Comparison of ENCODE assay signal across 1 cellular context in the genomic region with DNA sequence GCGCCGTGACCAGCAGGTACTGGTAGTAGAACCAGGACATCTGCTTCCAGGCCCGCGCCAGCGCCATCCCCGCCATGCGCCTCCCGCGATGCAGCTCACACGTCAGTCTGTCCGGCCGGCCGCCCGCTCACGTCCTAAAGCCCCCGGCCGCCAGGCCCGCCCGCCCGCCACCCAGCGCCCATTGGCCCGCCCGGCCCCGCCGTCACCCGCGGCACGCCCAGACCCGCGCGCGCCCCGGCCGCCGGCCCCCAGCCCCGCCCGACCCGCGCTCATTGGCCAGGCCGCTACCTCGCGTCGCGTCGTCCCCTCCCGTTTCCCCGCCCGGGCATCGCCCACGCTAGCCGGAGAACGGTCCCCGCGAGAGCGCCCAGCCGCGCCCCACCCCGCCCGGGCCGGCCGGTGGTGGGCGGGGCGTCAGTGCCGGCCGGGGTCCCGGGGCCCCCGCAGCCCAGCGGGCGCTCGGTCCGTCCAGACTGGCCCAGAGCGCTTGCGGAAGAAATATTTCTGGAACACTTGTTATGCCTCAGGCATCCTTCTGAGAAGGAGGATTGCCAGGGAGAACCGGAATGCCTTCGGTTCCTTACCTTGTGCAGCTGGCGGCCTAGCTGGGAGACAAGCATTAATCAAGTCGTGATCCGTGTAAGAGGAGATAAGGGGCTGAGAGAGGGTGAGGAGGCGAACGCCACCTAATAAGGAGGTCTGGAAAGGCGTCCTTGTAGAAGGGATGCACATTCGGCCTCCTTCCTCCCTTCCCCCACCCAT.
TF ChIP-seq lines count a peak whose summit lies in the region.

A gene with protein sequence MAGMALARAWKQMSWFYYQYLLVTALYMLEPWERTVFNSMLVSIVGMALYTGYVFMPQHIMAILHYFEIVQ (minus strand): TSS at position 109 of the 762 bp plus-strand sequence. CDS start 33 bp downstream, at position 76.

TF ChIP-seq in H1, 55 proteins besides CTCF, POLR2A, EP300 and RAD21 (continued from another document):
- TF ChIP-seq USF2 (IDR thresholded peaks at IDR 0.05; ENCODE audit: low read length) (no peak), KDM4A (IDR thresholded peaks at IDR 0.05; ENCODE audit: low read depth, low read length, severe bottlenecking) (peak; percentile 41), TAF1 (IDR thresholded peaks at IDR 0.05; ENCODE audit: low read depth, low read length) (peak; percentile 91), SIN3A (conservative IDR thresholded peaks at IDR 0.05 in 1 of 2, IDR thresholded peaks at IDR 0.05 in 1 of 2; ENCODE audit: low read depth in 1 of 2, low read length in 2 of 2) (0 out of 4 replicates have a peak, but pooled peaks of 1 of the 2 experiments have one; percentile 57), HDAC2 (IDR thresholded peaks at IDR 0.05; ENCODE audit: borderline replicate concordance in 1 of 2, low read depth in 2 of 2, low read length in 2 of 2) (peak in 1 of 2 experiments; percentile 70; a peak in 1 of 4 replicates), TBP (IDR thresholded peaks at IDR 0.05; ENCODE audit: low read depth, low read length) (peak; percentile 83), SP1 (IDR thresholded peaks at IDR 0.05; ENCODE audit: low read depth, low read length) (no peak), SUZ12 (IDR thresholded peaks at IDR 0.05; ENCODE audit: low read length) (no peak), ASH2L (IDR thresholded peaks at IDR 0.05; ENCODE audit: low read length) (peak; percentile 71), CREB1 (IDR thresholded peaks at IDR 0.05) (peak; percentile 36; the same call in 1 of the 2 replicates), JUN (IDR thresholded peaks at IDR 0.05; ENCODE audit: low read depth, low read length) (no peak), PHF8 (conservative IDR thresholded peaks at IDR 0.05; ENCODE audit: low read depth, low read length) (no peak; the same call in 1 of the 2 replicates), RBBP5 (IDR thresholded peaks at IDR 0.05; ENCODE audit: borderline replicate concordance, low read depth, low read length) (peak; percentile 79; the same call in 1 of the 2 replicates), HDAC6 (IDR thresholded peaks at IDR 0.05; ENCODE audit: low read depth, low read length) (no peak), POLR2AphosphoS5 (IDR thresholded peaks at IDR 0.05; ENCODE audit: low read depth, low read length) (peak; percentile 89), SIRT6 (IDR thresholded peaks at IDR 0.05; ENCODE audit: low read length) (no peak), EGR1 (IDR thresholded peaks at IDR 0.05; ENCODE audit: borderline replicate concordance, low read depth, low read length) (peak; percentile 89), BACH1 (IDR thresholded peaks at IDR 0.05; ENCODE audit: low read length) (peak; percentile 36; the same call in 1 of the 2 replicates), YY1 (IDR thresholded peaks at IDR 0.05; ENCODE audit: low read depth, low read length) (peak; percentile 78; the same call in 1 of the 2 replicates), CHD2 (IDR thresholded peaks at IDR 0.05; ENCODE audit: low read length) (no peak)
- TF ChIP-seq, protein P1, sequence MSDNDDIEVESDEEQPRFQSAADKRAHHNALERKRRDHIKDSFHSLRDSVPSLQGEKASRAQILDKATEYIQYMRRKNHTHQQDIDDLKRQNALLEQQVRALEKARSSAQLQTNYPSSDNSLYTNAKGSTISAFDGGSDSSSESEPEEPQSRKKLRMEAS (IDR thresholded peaks at IDR 0.05), result peak; percentile 77
